2 cellular contexts compared by ENCODE assay signal in the genomic region with DNA sequence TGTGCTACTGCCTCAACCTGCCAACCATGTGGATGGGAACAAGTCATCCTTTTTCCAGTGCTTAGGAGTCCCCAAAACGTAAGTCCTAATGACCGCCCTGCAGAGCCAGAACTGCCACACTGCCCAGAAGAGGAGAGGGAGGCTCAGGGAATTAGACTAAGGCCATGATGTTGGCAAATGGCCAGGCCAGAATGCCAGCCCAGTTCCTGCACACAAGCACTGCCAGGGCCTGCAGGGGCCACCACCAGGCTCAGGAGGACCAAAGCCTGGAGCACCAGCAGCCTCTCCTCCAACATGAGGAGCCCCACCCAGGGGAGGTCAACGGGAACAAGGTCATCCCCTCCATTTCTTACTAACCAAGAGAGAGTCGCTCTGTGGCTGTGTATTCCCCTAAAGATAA.
TF ChIP-seq lines count a peak whose summit lies in the region.

No MANE protein-coding gene starts in this region.

TF ChIP-seq in IMR-90, 13 proteins besides CTCF, POLR2A, EP300 and RAD21:
- TF ChIP-seq CHD1 (IDR thresholded peaks at IDR 0.05; ENCODE audit: low read depth, low read length) = no peak
- no peak for TF ChIP-seq FOS (IDR thresholded peaks at IDR 0.05; ENCODE audit: low read depth, low read length)
- no peak for TF ChIP-seq MAZ (IDR thresholded peaks at IDR 0.05; ENCODE audit: borderline replicate concordance, low read depth, low read length)
- TF ChIP-seq BHLHE40 (IDR thresholded peaks at IDR 0.05; ENCODE audit: low read depth, low read length) = no peak
- no peak for TF ChIP-seq RCOR1 (IDR thresholded peaks at IDR 0.05; ENCODE audit: insufficient replicate concordance, low read length)
- no peak for TF ChIP-seq SMC3 (IDR thresholded peaks at IDR 0.05; ENCODE audit: low read depth, low read length)
- TF ChIP-seq CEBPB (IDR thresholded peaks at IDR 0.05; ENCODE audit: low read depth, low read length) = no peak
- TF ChIP-seq MAFK (IDR thresholded peaks at IDR 0.05; ENCODE audit: low read depth, low read length) = no peak
- TF ChIP-seq RFX5 (IDR thresholded peaks at IDR 0.05; ENCODE audit: low read depth, low read length) = no peak
- TF ChIP-seq, protein P1, sequence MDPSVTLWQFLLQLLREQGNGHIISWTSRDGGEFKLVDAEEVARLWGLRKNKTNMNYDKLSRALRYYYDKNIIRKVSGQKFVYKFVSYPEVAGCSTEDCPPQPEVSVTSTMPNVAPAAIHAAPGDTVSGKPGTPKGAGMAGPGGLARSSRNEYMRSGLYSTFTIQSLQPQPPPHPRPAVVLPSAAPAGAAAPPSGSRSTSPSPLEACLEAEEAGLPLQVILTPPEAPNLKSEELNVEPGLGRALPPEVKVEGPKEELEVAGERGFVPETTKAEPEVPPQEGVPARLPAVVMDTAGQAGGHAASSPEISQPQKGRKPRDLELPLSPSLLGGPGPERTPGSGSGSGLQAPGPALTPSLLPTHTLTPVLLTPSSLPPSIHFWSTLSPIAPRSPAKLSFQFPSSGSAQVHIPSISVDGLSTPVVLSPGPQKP (IDR thresholded peaks at IDR 0.05; ENCODE audit: borderline replicate concordance, low read depth, low read length) = no peak
- no peak for TF ChIP-seq MXI1 (IDR thresholded peaks at IDR 0.05; ENCODE audit: borderline replicate concordance, low read depth, low read length)
- no peak for TF ChIP-seq NFE2L2 (IDR thresholded peaks at IDR 0.05; ENCODE audit: low read depth, low read length)
- TF ChIP-seq, protein P2, sequence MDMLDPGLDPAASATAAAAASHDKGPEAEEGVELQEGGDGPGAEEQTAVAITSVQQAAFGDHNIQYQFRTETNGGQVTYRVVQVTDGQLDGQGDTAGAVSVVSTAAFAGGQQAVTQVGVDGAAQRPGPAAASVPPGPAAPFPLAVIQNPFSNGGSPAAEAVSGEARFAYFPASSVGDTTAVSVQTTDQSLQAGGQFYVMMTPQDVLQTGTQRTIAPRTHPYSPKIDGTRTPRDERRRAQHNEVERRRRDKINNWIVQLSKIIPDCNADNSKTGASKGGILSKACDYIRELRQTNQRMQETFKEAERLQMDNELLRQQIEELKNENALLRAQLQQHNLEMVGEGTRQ (IDR thresholded peaks at IDR 0.05; ENCODE audit: low read depth, low read length) = no peak

TF ChIP-seq in H1, 55 proteins besides CTCF, POLR2A, EP300 and RAD21:
- TF ChIP-seq ZNF274 (IDR thresholded peaks at IDR 0.05; ENCODE audit: borderline replicate concordance, extremely low read depth, low read length) (no peak), KDM4A (IDR thresholded peaks at IDR 0.05; ENCODE audit: low read depth, low read length, severe bottlenecking) (no peak), JUND (IDR thresholded peaks at IDR 0.05; ENCODE audit: low read length) (no peak), SIX5 (IDR thresholded peaks at IDR 0.05; ENCODE audit: low read depth, low read length) (no peak), NANOG (IDR thresholded peaks at IDR 0.05; ENCODE audit: insufficient read depth, low read depth, low read length, poor library complexity, severe bottlenecking) (no peak), RXRA (IDR thresholded peaks at IDR 0.05; ENCODE audit: insufficient read depth, low read depth, low read length) (no peak), PHF8 (conservative IDR thresholded peaks at IDR 0.05; ENCODE audit: low read depth, low read length) (no peak), POU5F1 (IDR thresholded peaks at IDR 0.05; ENCODE audit: low read depth, low read length) (no peak), SP4 (IDR thresholded peaks at IDR 0.05; ENCODE audit: low read length) (no peak), SUZ12 (IDR thresholded peaks at IDR 0.05; ENCODE audit: low read length) (no peak), TBP (IDR thresholded peaks at IDR 0.05; ENCODE audit: low read depth, low read length) (no peak), JUN (IDR thresholded peaks at IDR 0.05; ENCODE audit: low read depth, low read length) (no peak), BCL11A (IDR thresholded peaks at IDR 0.05; ENCODE audit: low read depth in 2 of 2, low read length in 2 of 2) (no peak)
- TF ChIP-seq, protein P3, sequence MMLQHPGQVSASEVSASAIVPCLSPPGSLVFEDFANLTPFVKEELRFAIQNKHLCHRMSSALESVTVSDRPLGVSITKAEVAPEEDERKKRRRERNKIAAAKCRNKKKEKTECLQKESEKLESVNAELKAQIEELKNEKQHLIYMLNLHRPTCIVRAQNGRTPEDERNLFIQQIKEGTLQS (IDR thresholded peaks at IDR 0.05; ENCODE audit: insufficient read depth, low read depth, low read length) = no peak
